ENCODE assay signal across 9 cellular contexts in genomic region chr15:66923438-66923881, GRCh38.
DNase-seq lines count a peak whose midpoint lies in the region; ATAC-seq and TF ChIP-seq lines count a peak whose summit lies in the region.
"Had no signal": no experiment of that assay in that cellular context is flagged by ENCODE, and none has a peak within 500 bp of the region (broad histone marks: within the 10 kb centered on the region; RNA-seq: fewer than 3 reads in every experiment).

No MANE protein-coding gene starts in this region.

- TF ChIP-seq POLR2A in erythroblast (IDR thresholded peaks at IDR 0.05; ENCODE audit: low read length) = no peak

- no peak overlapping the region for H3K4me3 ChIP-seq in retinal pigment epithelial cell (ENCODE audit: low read length)

- POLR2A ChIA-PET in T-cell (lab: Charles Lee) = no interaction called here

- peaks cover 4 to 8% (median 8%) of the 10 kb centered on the region in 3 donors for H3K4me1 Mint-ChIP-seq in T-cell

- H3K9me3 Mint-ChIP-seq in T-cell = peaks cover 7 to 8% (median 8%) of the 10 kb centered on the region in 3 donors

- peaks cover 11 to 21% of the 10 kb centered on the region in 2 donors for H3K27me3 Mint-ChIP-seq in T-cell

- H3K36me3 Mint-ChIP-seq in T-cell = no peaks in the 10 kb centered on the region

- no peak overlapping the region for H3K27ac Mint-ChIP-seq in T-cell
- H3K27ac Mint-ChIP-seq: activated B cell treated with CpG ODN at 0.5 μM for 24 hours had no signal

- CTCF ChIA-PET in T-cell (lab: Charles Lee) = no interaction called here

- ATAC-seq in T-cell (replicated peaks in 1 of 4) = peak in 3 of 4 experiments; percentile 55 to 63 (median 62)
- no peak for ATAC-seq in HG02588 (IDR thresholded peaks at IDR 0.05; ENCODE audit: unreplicated experiment)
- ATAC-seq in GM19023 (IDR thresholded peaks at IDR 0.05; ENCODE audit: unreplicated experiment) = no peak

- peak; percentile 57 to 67 for DNase-seq in NCI-H524 (lab: John Stamatoyannopoulos, UW)
- no peak for DNase-seq in NCI-H524 treated with DMSO at 0.1 percent for 48 hours (lab: John Stamatoyannopoulos, UW)
- DNase-seq in T-cell = peak in 19 of 34 experiments; percentile 6 to 31 (median 22)
- peak; percentile 30 to 52 for DNase-seq in erythroblast (lab: John Stamatoyannopoulos, UW)
- DNase-seq in retinal pigment epithelial cell (ENCODE audit: low read depth) = no peak
- no peak for DNase-seq in DMS79 (lab: John Stamatoyannopoulos, UW)
- DNase-seq: activated B cell treated with CpG ODN at 0.5 μM for 24 hours had no signal

- peak; percentile 85 for TF ChIP-seq CTCF in retinal pigment epithelial cell (conservative IDR thresholded peaks at IDR 0.05; ENCODE audit: low read depth, low read length)

- no peak overlapping the region for H3K4me3 Mint-ChIP-seq in T-cell
- H3K4me3 Mint-ChIP-seq: activated B cell treated with CpG ODN at 0.5 μM for 24 hours had no signal

Comparison
In these comparisons a context has a peak if more than half of its experiments do, and no peak if none do; other contexts are left out.
1. DNase-seq: peak in NCI-H524 (2 of 2), T-cell (19 of 34) and erythroblast (2 of 2); none in NCI-H524 treated with DMSO at 0.1 percent for 48 hours (single experiment), retinal pigment epithelial cell (single experiment) and DMS79 (single experiment).
2. ATAC-seq: peak in T-cell (3 of 4); none in HG02588 (single experiment) and GM19023 (single experiment).